ENCODE assay signal across 16 cellular contexts in genomic region chr17:72125742-72126141, GRCh38. TPM values are rescaled to one million over a fixed set of nuclear protein-coding genes. Genes with fewer than 3 reads are reported as not detected.
DNase-seq lines count a peak whose midpoint lies in the region; ATAC-seq and TF ChIP-seq lines count a peak whose summit lies in the region.
"Had no signal": no experiment of that assay in that cellular context is flagged by ENCODE, and none has a peak within 500 bp of the region (broad histone marks: within the 10 kb centered on the region; RNA-seq: fewer than 3 reads in every experiment).

No MANE protein-coding gene starts in this region.

- ATAC-seq in GM21381 (IDR thresholded peaks at IDR 0.05; ENCODE audit: unreplicated experiment) = no peak
- ATAC-seq: gastroesophageal sphincter had no signal

- peaks cover 33 to 36% of the 10 kb centered on the region in 2 donors for H3K4me1 ChIP-seq in thyroid gland

- no peak for TF ChIP-seq CTCF in thyroid gland (IDR thresholded peaks at IDR 0.05)

- intact Hi-C loops in thyroid gland (cut with DNase I) = loop anchor here (10.0 kb wide), 1 partner anchor 419 kb away; no protein-coding TSS in a partner anchor

- H3K4me3 ChIP-seq in thyroid gland (replicated peaks in 1 of 3) = no peak overlapping the region
- H3K4me3 ChIP-seq: gastroesophageal sphincter had no signal

- peak overlapping the region; percentile 63 to 95 (median 79) for H3K27ac ChIP-seq in thyroid gland
- H3K27ac ChIP-seq: gastroesophageal sphincter had no signal

- H3K36me3 ChIP-seq in thyroid gland = peaks cover 0 to 8% of the 10 kb centered on the region in 2 donors
- H3K36me3 ChIP-seq: gastroesophageal sphincter had no signal

- no peaks in the 10 kb centered on the region for H3K9me3 ChIP-seq in thyroid gland
- H3K9me3 ChIP-seq: gastroesophageal sphincter had no signal

- TF ChIP-seq POLR2A in thyroid gland (IDR thresholded peaks at IDR 0.05) = no peak

- no peaks in the 10 kb centered on the region for H3K27me3 ChIP-seq in thyroid gland

- peak; percentile 35 for DNase-seq in DMS53 (lab: John Stamatoyannopoulos, UW)
- no peak for DNase-seq in DMS53 treated with DMSO at 0.1 percent for 48 hours (lab: John Stamatoyannopoulos, UW; ENCODE audit: unreplicated experiment)
- peak; percentile 29 for DNase-seq in astrocyte of the hippocampus (ENCODE audit: low read depth, low spot score)
- DNase-seq in kidney tubule cell (ENCODE audit: low spot score) = peak; percentile 43
- DNase-seq in thyroid gland = no peak
- DNase-seq in ecto neural progenitor cell (ENCODE audit: low spot score) = no peak
- DNase-seq in GDM1 (lab: John Stamatoyannopoulos, UW) = no peak
- DNase-seq: activated CD4-positive, alpha-beta T cell treated with anti-CD3 and anti-CD28 coated beads for 4 hours; activated T-cell treated with anti-CD3 and anti-CD28 coated beads, Interleukin-2, amount 50 U/mL, for 24 hours; CD4-positive, CD25-positive, alpha-beta regulatory T cell; effector CD4-positive, alpha-beta T cell; NCI-H1436 treated with DMSO at 0.1 percent for 48 hours; stimulated activated CD4-positive, alpha-beta T cell treated with anti-CD3 and anti-CD28 coated beads, Interleukin-4, amount 100 ng/mL, for 24 hours had no signal

RNA-seq across cellular contexts. Expression of gene SOX9, which starts 4.9 kb away (rescaled TPM):
- 10 to 100 TPM; 15.5 to 32.6 (median 23.3) TPM for total RNA-seq in thyroid gland
- total RNA-seq: CD4-positive, CD25-positive, alpha-beta regulatory T cell; T-helper 2 cell treated with Interferon-gamma antibody and Interleukin-4, amounts not matched to agents 100 ng/mL and 5 ng/mL, for 36 hours had no signal

Comparison
In these comparisons a context has a peak if more than half of its experiments do, and no peak if none do; other contexts are left out.
1. DNase-seq: peak in DMS53 (single experiment), astrocyte of the hippocampus (single experiment) and kidney tubule cell (single experiment); none in DMS53 treated with DMSO at 0.1 percent for 48 hours (single experiment), thyroid gland (0 of 2), ecto neural progenitor cell (single experiment) and GDM1 (single experiment).